Comparison of ENCODE assay signal across 22 cellular contexts in the genomic region with DNA sequence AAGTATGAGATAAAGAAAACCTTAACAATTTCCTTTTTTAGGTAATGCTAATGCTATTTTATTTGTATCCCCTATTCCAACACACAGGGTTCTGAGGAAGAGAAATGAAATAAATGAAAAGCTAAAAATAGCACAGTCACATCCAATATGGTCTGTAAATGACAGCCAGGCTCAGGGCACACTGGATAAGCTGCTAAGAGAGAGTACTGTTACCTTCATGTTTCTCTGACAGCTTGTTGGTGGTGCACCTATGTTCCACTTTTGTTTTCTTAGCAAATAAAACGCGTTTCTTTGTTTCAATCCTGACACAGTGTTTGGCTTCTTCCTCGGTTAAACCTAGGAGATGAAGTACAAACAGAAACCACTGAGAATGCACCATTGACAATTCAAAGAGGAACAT. TPM values are rescaled to one million over a fixed set of nuclear protein-coding genes. Genes with fewer than 3 reads are reported as not detected.
"Had no signal": no experiment of that assay in that cellular context is flagged by ENCODE, and none has a peak within 500 bp of the region (broad histone marks: within the 10 kb centered on the region; RNA-seq: fewer than 3 reads in every experiment).

No MANE protein-coding gene starts in this region.

- H3K9me3 ChIP-seq: MG63, SJCRH30 had no signal

- DNase-seq: Karpas-422, KG1, MG63, NCI-H1092, NCI-H1105 treated with DMSO at 0.1 percent for 48 hours, NCI-H1417 treated with DMSO at 0.1 percent for 48 hours, NCI-H146, NCI-H1694 treated with DMSO at 0.1 percent for 48 hours, NCI-H1930, NCI-H2081, NCI-H2107, NCI-H2227 treated with DMSO at 0.1 percent for 48 hours, NCI-H524, NCI-H526 treated with DMSO at 0.1 percent for 48 hours, NCI-H748 treated with DMSO at 0.1 percent for 48 hours, SHP77 treated with DMSO at 0.1 percent for 48 hours, SJCRH30 had no signal

- H3K4me1 ChIP-seq: SJCRH30 had no signal

- H3K36me3 ChIP-seq: MG63, SJCRH30 had no signal

- H3K27me3 ChIP-seq: MG63 had no signal

- H3K4me3 ChIP-seq: MG63, SJCRH30 had no signal

- H3K27ac ChIP-seq: HL-60, RWPE1, SJCRH30 had no signal

- ATAC-seq: Panc1, SK-N-SH treated with all-trans-retinoic acid at 6 μM for 48 hours had no signal

RNA-seq across cellular contexts. Expression of a gene that starts 41.3 kb away (rescaled TPM):
- total RNA-seq: NCI-H460, SJCRH30 had no signal
